1 cellular context compared by ENCODE assay signal in genomic region chr4:139301821-139302611, GRCh38.
A peak's percentile ranks its signal among the peaks of the same experiment; 100 is the strongest.
TF ChIP-seq lines count a peak whose summit lies in the region.

TSS of gene NDUFC1 (minus strand) at chr4:139302477. CDS start at chr4:139295798, 6,679 bp downstream.

TF ChIP-seq in K562, 482 proteins besides CTCF, POLR2A, EP300 and RAD21 (continued from another document and continues in another):
- TF ChIP-seq THAP7 (CRISPR knock-in tag; IDR thresholded peaks at IDR 0.05) (no peak), ZNF431 (CRISPR knock-in tag; IDR thresholded peaks at IDR 0.05) (peak; percentile 56; the same call in 1 of the 2 replicates), BCLAF1 (IDR thresholded peaks at IDR 0.05; ENCODE audit: borderline replicate concordance in 1 of 2, control insufficient read depth in 1 of 2, low read depth in 2 of 2, low read length in 1 of 2) (no peak), ZNF23 (CRISPR knock-in tag; IDR thresholded peaks at IDR 0.05) (no peak), ZNF436 (CRISPR knock-in tag; IDR thresholded peaks at IDR 0.05) (no peak), TGIF2 (CRISPR knock-in tag; IDR thresholded peaks at IDR 0.05) (0 out of 2 replicates have a peak, but pooled peaks have one; percentile 33), RBM34 (IDR thresholded peaks at IDR 0.05; ENCODE audit: borderline replicate concordance, insufficient read depth, low read length) (no peak), HOXB6 (CRISPR knock-in tag; IDR thresholded peaks at IDR 0.05; ENCODE audit: borderline replicate concordance) (no peak), KLF1 (tag; IDR thresholded peaks at IDR 0.05) (no peak), YBX1 (IDR thresholded peaks at IDR 0.05) (no peak), KAT7 (CRISPR knock-in tag; IDR thresholded peaks at IDR 0.05; ENCODE audit: borderline replicate concordance) (no peak), ZNF316 (IDR thresholded peaks at IDR 0.05) (no peak), DLX4 (CRISPR knock-in tag; IDR thresholded peaks at IDR 0.05) (no peak), C11orf30 (IDR thresholded peaks at IDR 0.05; ENCODE audit: low read depth) (no peak), ZC3H4 (CRISPR knock-in tag; IDR thresholded peaks at IDR 0.05; ENCODE audit: borderline replicate concordance) (no peak), AFF4 (CRISPR knock-in tag; IDR thresholded peaks at IDR 0.05) (no peak), CBX2 (IDR thresholded peaks at IDR 0.05; ENCODE audit: insufficient read depth, low read length, poor library complexity, severe bottlenecking) (no peak), DIDO1 (tag; IDR thresholded peaks at IDR 0.05; ENCODE audit: low read depth) (no peak), SREBF1 (IDR thresholded peaks at IDR 0.05; ENCODE audit: borderline replicate concordance, low read depth, low read length) (no peak), HDAC2 (IDR thresholded peaks at IDR 0.05) (peak; percentile 44; the same call in 1 of the 2 replicates), SLC30A9 (CRISPR knock-in tag; IDR thresholded peaks at IDR 0.05) (no peak), GABPB2 (CRISPR knock-in tag; conservative IDR thresholded peaks at IDR 0.05) (no peak), TRIM28 (IDR thresholded peaks at IDR 0.05) (no peak), NR2C2 (CRISPR knock-in tag; IDR thresholded peaks at IDR 0.05) (no peak), NR2C2 (tag; IDR thresholded peaks at IDR 0.05) (peak; percentile 85), USF1 (CRISPR knock-in tag; IDR thresholded peaks at IDR 0.05) (no peak), BRF1 (IDR thresholded peaks at IDR 0.05; ENCODE audit: borderline replicate concordance, extremely low read depth, insufficient read length) (no peak), HDAC1 (IDR thresholded peaks at IDR 0.05) (peak in 1 of 2 experiments; percentile 24; a peak in 2 of 4 replicates), PRMT5 (CRISPR knock-in tag; IDR thresholded peaks at IDR 0.05) (no peak), ATF7 (IDR thresholded peaks at IDR 0.05) (no peak; the same call in 1 of the 2 replicates), ZNF780A (CRISPR knock-in tag; IDR thresholded peaks at IDR 0.05) (no peak), NELFE (IDR thresholded peaks at IDR 0.05; ENCODE audit: insufficient read depth, insufficient read length) (no peak), TBP (optimal IDR thresholded peaks at IDR 0.05; ENCODE audit: low read depth, low read length) (peak; percentile 57), HDAC6 (IDR thresholded peaks at IDR 0.05; ENCODE audit: low read depth, low read length) (no peak), ZHX1 (conservative IDR thresholded peaks at IDR 0.05; ENCODE audit: low read length) (no peak), ETS2 (tag; IDR thresholded peaks at IDR 0.05; ENCODE audit: borderline replicate concordance, poor library complexity, severe bottlenecking) (no peak), PURB (CRISPR knock-in tag; IDR thresholded peaks at IDR 0.05; ENCODE audit: low read depth) (no peak), TCF3 (CRISPR knock-in tag; IDR thresholded peaks at IDR 0.05) (no peak), MXI1 (IDR thresholded peaks at IDR 0.05; ENCODE audit: low read depth, low read length) (no peak), ZNF655 (CRISPR knock-in tag; IDR thresholded peaks at IDR 0.05) (no peak), CTCFL (IDR thresholded peaks at IDR 0.05; ENCODE audit: borderline replicate concordance, insufficient read depth, low read depth, low read length, poor library complexity, severe bottlenecking) (no peak), PHB2 (IDR thresholded peaks at IDR 0.05; ENCODE audit: low read depth) (no peak), MCM3 (IDR thresholded peaks at IDR 0.05) (no peak), FOXA1 (IDR thresholded peaks at IDR 0.05; ENCODE audit: borderline replicate concordance) (no peak), ZBTB9 (CRISPR knock-in tag; IDR thresholded peaks at IDR 0.05) (no peak), FOXP4 (CRISPR knock-in tag; IDR thresholded peaks at IDR 0.05; ENCODE audit: borderline replicate concordance) (0 out of 2 replicates have a peak, but pooled peaks have one; percentile 51), ZSCAN32 (CRISPR knock-in tag; IDR thresholded peaks at IDR 0.05) (no peak), RBM39 (optimal IDR thresholded peaks at IDR 0.05; ENCODE audit: low read depth, low read length) (no peak)
